In genomic region chr2:96816127-96816835, GRCh38 we compare ENCODE assay signal across 8 cellular contexts. TPM values are rescaled to one million over a fixed set of nuclear protein-coding genes. Genes with fewer than 3 reads are reported as not detected.
DNase-seq lines count a peak whose midpoint lies in the region; ATAC-seq and TF ChIP-seq lines count a peak whose summit lies in the region.

Gene CNNM3 (plus strand): TSS chr2:96816268. CDS start chr2:96816278, 10 bp downstream.

- TF ChIP-seq CTCF in HCT116 (IDR thresholded peaks at IDR 0.05 in 2 of 3, conservative IDR thresholded peaks at IDR 0.05 in 1 of 3; ENCODE audit: borderline replicate concordance in 1 of 3, insufficient read depth in 1 of 3, low read depth in 2 of 3, low read length in 2 of 3) (peak in 2 of 3 experiments; percentile 43 to 62; a peak in 4 of 6 replicates), MM.1S (IDR thresholded peaks at IDR 0.05; ENCODE audit: low read length) (peak; percentile 47), fibroblast of villous mesenchyme (IDR thresholded peaks at IDR 0.05; ENCODE audit: insufficient read depth, low read depth, low read length) (peak; percentile 52), neural progenitor cell (IDR thresholded peaks at IDR 0.05) (peak; percentile 68)

- intact Hi-C loops in HCT116 (cut with micrococcal nuclease): loop anchor here (2.0 kb wide), 1 partner anchor 53 kb away; no protein-coding TSS in a partner anchor

- H3K27me3 ChIP-seq in HCT116 (ENCODE audit: insufficient read depth, low read length) (no peaks in the 10 kb centered on the region), MM.1S (replicated peaks; ENCODE audit: insufficient read depth, low read length) (no peaks in the 10 kb centered on the region), neural progenitor cell (peaks cover 7% of the 10 kb centered on the region), stomach smooth muscle (ENCODE audit: control insufficient read depth in 1 of 2, insufficient read depth in 2 of 2, low read length in 2 of 2) (no peaks in the 10 kb centered on the region)

- H2AFZ ChIP-seq in HCT116 (ENCODE audit: low read depth, low read length, poor library complexity, severe bottlenecking): peak within 1 kb of the TSS; percentile 35
- peak within 1 kb of the TSS; percentile 98 for H2AFZ ChIP-seq in MM.1S (ENCODE audit: low read length)
- peak within 1 kb of the TSS; percentile 90 for H2AFZ ChIP-seq in neural progenitor cell (replicated peaks)

- peak within 1 kb of the TSS; percentile 97 for H3K4me2 ChIP-seq in HCT116 (ENCODE audit: low read length)
- peak within 1 kb of the TSS; percentile 98 for H3K4me2 ChIP-seq in MM.1S (ENCODE audit: low read depth, low read length)
- peak within 1 kb of the TSS; percentile 98 for H3K4me2 ChIP-seq in neural progenitor cell

- CTCF ChIA-PET in HCT116 (lab: Charles Lee): interaction anchor here (0.5 to 1.7 kb wide), 9 partner anchors 9 to 494 kb away, joined by 3 to 8 read pairs (median 3); partner anchors contain the start of genes ANKRD36 and ANKRD39

- peak within 1 kb of the TSS; percentile 44 for H3K27ac Mint-ChIP-seq in neural progenitor cell

- DNase-seq in GM04503 (ENCODE audit: low read depth) (peak; percentile 53), HCT116 (ENCODE audit: low read depth, low spot score) (peak; percentile 71), MM.1S (peak; percentile 95), SHP77 treated with DMSO at 0.1 percent for 48 hours (lab: John Stamatoyannopoulos, UW) (peak; percentile 79), fibroblast of villous mesenchyme (ENCODE audit: low read depth) (peak; percentile 94), neural progenitor cell (ENCODE audit: low spot score) (peak; percentile 98)
- peak; percentile 99 for DNase-seq in activated effector memory CD4-positive, alpha-beta T cell treated with anti-CD3 and anti-CD28 coated beads, Interleukin-2, amount 50 U/mL, for 16 hours

- H4K20me1 ChIP-seq in HCT116 (ENCODE audit: insufficient read depth) (no peaks in the 10 kb centered on the region), MM.1S (ENCODE audit: insufficient read depth, low read length) (no peaks in the 10 kb centered on the region), neural progenitor cell (ENCODE audit: low read depth) (peaks cover 53% of the 10 kb centered on the region)

- peak within 1 kb of the TSS; percentile 91 for H3K27ac ChIP-seq in HCT116 (ENCODE audit: low read depth, low read length)
- H3K27ac ChIP-seq in MM.1S (ENCODE audit: low read length): peak within 1 kb of the TSS; percentile 83
- no peak within 1 kb of the TSS for H3K27ac ChIP-seq in neural progenitor cell
- peak within 1 kb of the TSS; percentile 69 for H3K27ac ChIP-seq in stomach smooth muscle (ENCODE audit: low read length)

- H3K4me1 Mint-ChIP-seq in neural progenitor cell: peaks cover 46% of the 10 kb centered on the region

- peak; percentile 94 for ATAC-seq in HCT116

- H3K36me3 ChIP-seq in HCT116 (ENCODE audit: control insufficient read depth in 1 of 2, insufficient read depth in 2 of 2, low read length in 2 of 2) (peaks cover 0 to 9% of the 10 kb centered on the region in 2 experiments; a peak in 1 of 4 replicates), MM.1S (replicated peaks; ENCODE audit: insufficient read depth, low read length) (no peaks in the 10 kb centered on the region), neural progenitor cell (no peaks in the 10 kb centered on the region), stomach smooth muscle (ENCODE audit: control insufficient read depth in 2 of 2, insufficient read depth in 2 of 2, low read length in 2 of 2) (peaks cover 0 to 5% of the 10 kb centered on the region in 2 donors)

- POLR2A ChIA-PET in HCT116 (lab: Charles Lee): interaction anchor here (0.6 to 1.1 kb wide), 6 partner anchors 10 to 192 kb away, joined by 3 to 4 read pairs (median 3); no protein-coding TSS in a partner anchor

- H3K4me3 Mint-ChIP-seq in neural progenitor cell: peak within 1 kb of the TSS; percentile 95

- H3K79me2 ChIP-seq in HCT116 (ENCODE audit: insufficient read depth, low read length) (peaks cover 43% of the 10 kb centered on the region), MM.1S (ENCODE audit: low read length) (peaks cover 43% of the 10 kb centered on the region), neural progenitor cell (ENCODE audit: low read depth) (peaks cover 43% of the 10 kb centered on the region)

- H3K9ac ChIP-seq in HCT116 (ENCODE audit: low read length) (peak within 1 kb of the TSS; percentile 75), MM.1S (ENCODE audit: low read length) (peak within 1 kb of the TSS; percentile 78), neural progenitor cell (no peak within 1 kb of the TSS), stomach smooth muscle (ENCODE audit: low read length in 2 of 2) (peak within 1 kb of the TSS; percentile 58 to 69)

- H3K27me3 Mint-ChIP-seq in neural progenitor cell (ENCODE audit: insufficient read depth, low read depth): peaks cover 11% of the 10 kb centered on the region

- H3K9me3 Mint-ChIP-seq in neural progenitor cell: no peaks in the 10 kb centered on the region

- no peak for TF ChIP-seq RAD21 in HCT116 (IDR thresholded peaks at IDR 0.05; ENCODE audit: low read depth)

- H3K9me3 ChIP-seq in HCT116 (ENCODE audit: control insufficient read depth in 1 of 2, insufficient read depth in 1 of 2, low read depth in 1 of 2, low read length in 2 of 2) (no peaks in the 10 kb centered on the region), MM.1S (replicated peaks; ENCODE audit: insufficient read depth, low read length) (no peaks in the 10 kb centered on the region), neural progenitor cell (ENCODE audit: low read depth) (no peaks in the 10 kb centered on the region), stomach smooth muscle (ENCODE audit: control insufficient read depth in 2 of 2, low read length in 2 of 2) (no peaks in the 10 kb centered on the region)

- RAD21 ChIA-PET in HCT116 (lab: Charles Lee; ENCODE audit: low non-redundant PET in 1 of 2, low total read pairs in 2 of 2, uncharacterized antibody in 2 of 2, unreplicated experiment in 2 of 2): interaction anchor here in 1 of 2 experiments (0.6 kb wide), 1 partner anchor 135 kb away, joined by 3 read pairs; no protein-coding TSS in a partner anchor

- BruUV-seq in HCT116 (replicated peaks; lab: Mats Ljungman, UMichigan): no TSS peak

- H3K4me1 ChIP-seq in HCT116 (ENCODE audit: control insufficient read depth in 1 of 2, insufficient read depth in 2 of 2, low read length in 2 of 2) (peaks cover 11 to 21% of the 10 kb centered on the region in 2 experiments), MM.1S (ENCODE audit: low read length) (peaks cover 24% of the 10 kb centered on the region), neural progenitor cell (peaks cover 40% of the 10 kb centered on the region), stomach smooth muscle (ENCODE audit: control insufficient read depth, insufficient read depth, low read length) (peaks cover 48% of the 10 kb centered on the region)

- peaks cover 8% of the 10 kb centered on the region; the same call in 1 of the 2 replicates for H3F3A ChIP-seq in MM.1S (ENCODE audit: insufficient read depth, low read length)
- peaks cover 37% of the 10 kb centered on the region for H3F3A ChIP-seq in neural progenitor cell (ENCODE audit: low read depth)

- peak within 1 kb of the TSS; percentile 67 to 79 for H3K4me3 ChIP-seq in HCT116 (replicated peaks in 1 of 2; ENCODE audit: low read depth in 1 of 2, low read length in 2 of 2)
- peak within 1 kb of the TSS; percentile 91 for H3K4me3 ChIP-seq in MM.1S (ENCODE audit: low read length)
- peak within 1 kb of the TSS; percentile 68 for H3K4me3 ChIP-seq in fibroblast of villous mesenchyme (ENCODE audit: low read depth, low read length)
- peak within 1 kb of the TSS; percentile 74 for H3K4me3 ChIP-seq in neural progenitor cell
- peak within 1 kb of the TSS; percentile 73 to 87 for H3K4me3 ChIP-seq in stomach smooth muscle (ENCODE audit: low read length in 2 of 2)

- TF ChIP-seq POLR2A in HCT116 (IDR thresholded peaks at IDR 0.05; ENCODE audit: borderline replicate concordance, extremely low read depth, insufficient read depth, insufficient read length): peak; percentile 45

- H3K36me3 Mint-ChIP-seq in neural progenitor cell: peaks cover 29% of the 10 kb centered on the region

- H3K9me2 ChIP-seq in HCT116 (ENCODE audit: insufficient read depth) (no peaks in the 10 kb centered on the region), MM.1S (replicated peaks; ENCODE audit: insufficient read depth, low read length) (no peaks in the 10 kb centered on the region)

TF ChIP-seq in HCT116, 20 proteins besides CTCF, POLR2A, EP300 and RAD21:
- TF ChIP-seq EZH2 (IDR thresholded peaks at IDR 0.05) (no peak), EGR1 (IDR thresholded peaks at IDR 0.05; ENCODE audit: low read depth) (peak; percentile 66; the same call in 1 of the 2 replicates), SRF (IDR thresholded peaks at IDR 0.05; ENCODE audit: low read depth) (no peak), ZFX (IDR thresholded peaks at IDR 0.05) (peak; percentile 86; the same call in 1 of the 2 replicates), POLR2AphosphoS5 (IDR thresholded peaks at IDR 0.05; ENCODE audit: low read depth, low read length) (peak; percentile 78), SP1 (IDR thresholded peaks at IDR 0.05; ENCODE audit: low read depth) (peak; percentile 86), YY1 (IDR thresholded peaks at IDR 0.05; ENCODE audit: extremely low read depth, insufficient replicate concordance, low read depth, low read length) (peak; percentile 83), SIN3A (IDR thresholded peaks at IDR 0.05; ENCODE audit: low read depth) (0 out of 2 replicates have a peak, but pooled peaks have one; percentile 42)

RNA-seq across cellular contexts. Expression of gene CNNM3, which starts in this region (rescaled TPM):
- total RNA-seq in HCT116 (2021; ENCODE audit: unreplicated experiment): 31.1 TPM
- polyA plus RNA-seq in HCT116 (2012): 14.5 and 19.4 TPM in 2 replicates
- 6.4 and 8.6 TPM in 2 replicates for total RNA-seq in fibroblast of villous mesenchyme
- total RNA-seq in neural progenitor cell (ENCODE audit: low replicate concordance): 11.1 and 20.2 TPM in 2 replicates

Comparison
In these comparisons a context has a peak if more than half of its experiments do, and no peak if none do; other contexts are left out.
1. H2AFZ ChIP-seq: peak in every context shown above with its lines; median percentile 98 in MM.1S; 90 in neural progenitor cell; 35 in HCT116.